19 cellular contexts compared by ENCODE assay signal in the genomic region with DNA sequence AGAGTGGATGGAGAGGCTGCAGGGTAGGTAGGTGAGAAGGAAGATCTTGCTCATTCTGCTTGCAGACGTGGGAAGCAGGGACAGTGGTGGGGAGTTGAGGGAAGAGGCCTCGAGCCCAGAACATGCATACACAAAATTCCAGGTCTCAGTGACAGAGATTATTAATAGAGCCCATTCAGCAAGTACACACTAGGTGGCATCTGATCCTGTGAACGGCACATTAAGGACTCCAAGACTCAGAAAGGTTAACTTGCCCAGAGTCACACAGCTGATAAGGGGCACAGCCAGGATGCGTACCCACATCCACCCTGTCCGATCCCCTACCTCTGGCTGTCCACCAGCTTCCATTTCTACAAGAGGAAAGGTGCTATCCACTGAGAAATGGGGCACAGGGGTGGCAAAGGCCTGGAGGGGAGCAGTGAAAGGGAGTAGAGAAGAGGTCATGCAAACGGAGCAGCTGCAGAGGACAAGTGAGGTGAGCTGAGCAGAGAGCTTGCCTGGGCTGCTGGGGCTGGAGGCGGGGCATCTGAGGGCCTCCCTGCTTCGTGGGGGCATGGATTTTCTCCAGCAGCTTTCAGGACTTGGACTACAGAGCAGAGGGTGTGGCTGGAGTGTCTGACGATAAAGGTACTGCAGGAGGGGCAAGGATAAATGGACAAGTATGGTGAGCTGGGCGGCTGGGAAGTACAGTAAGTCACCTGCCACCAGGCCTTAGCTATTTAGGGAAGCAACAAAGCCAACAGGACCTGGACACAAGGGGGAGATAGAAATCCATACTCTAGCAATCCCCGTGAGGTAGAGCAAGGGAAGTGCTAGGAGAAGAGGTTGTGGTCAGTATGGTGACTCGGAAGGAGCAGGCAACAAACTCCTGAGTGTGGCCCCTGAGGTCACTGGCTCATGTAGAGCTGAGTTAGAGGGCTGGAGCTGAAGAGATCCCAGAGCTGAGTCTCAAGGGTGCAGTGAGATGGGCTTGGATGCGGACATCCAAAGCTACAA. TPM values are rescaled to one million over a fixed set of nuclear protein-coding genes. Genes with fewer than 3 reads are reported as not detected.
DNase-seq lines count a peak whose midpoint lies in the region; ATAC-seq and TF ChIP-seq lines count a peak whose summit lies in the region.
"Had no signal": no experiment of that assay in that cellular context is flagged by ENCODE, and none has a peak within 500 bp of the region (broad histone marks: within the 10 kb centered on the region; RNA-seq: fewer than 3 reads in every experiment).

No MANE protein-coding gene starts in this region.

- TF ChIP-seq EP300 in ovary (IDR thresholded peaks at IDR 0.05): no peak

- TF ChIP-seq CTCF in RWPE2 (IDR thresholded peaks at IDR 0.05; ENCODE audit: poor library complexity, severe bottlenecking) (peak; percentile 6), ovary (IDR thresholded peaks at IDR 0.05) (no peak)

- no peak for TF ChIP-seq POLR2A in ovary (IDR thresholded peaks at IDR 0.05)

- peak overlapping the region in 2 of 3 donors; percentile 35 to 69 for H3K9ac ChIP-seq in skeletal muscle tissue (ENCODE audit: low read depth in 1 of 3, low read length in 3 of 3)
- H3K9ac ChIP-seq: parathyroid adenoma had no signal

- H3K4me3 ChIP-seq in RWPE2 (ENCODE audit: severe bottlenecking) (no peak overlapping the region), skeletal muscle tissue (ENCODE audit: low read length in 3 of 3) (no peak overlapping the region), ovary (no peak overlapping the region)
- H3K4me3 ChIP-seq: SJSA1 had no signal

- intact Hi-C loops in left cardiac atrium (cut with DNase I): no loop called here
- intact Hi-C loops in ovary (cut with DNase I): no loop called here

- H3K36me3 ChIP-seq in RWPE2 (ENCODE audit: low read depth) (peaks cover 5% of the 10 kb centered on the region; the same call in 1 of the 2 replicates), skeletal muscle tissue (ENCODE audit: control insufficient read depth in 3 of 3, insufficient read depth in 3 of 3, low read length in 3 of 3) (peaks cover 30 to 61% (median 58%) of the 10 kb centered on the region in 3 donors), ovary (no peaks in the 10 kb centered on the region)

- DNase-seq in DMS53 (lab: John Stamatoyannopoulos, UW): peak; percentile 27
- no peak for DNase-seq in DMS53 treated with DMSO at 0.1 percent for 48 hours (lab: John Stamatoyannopoulos, UW; ENCODE audit: unreplicated experiment)
- DNase-seq in RWPE2 (ENCODE audit: low spot score): no peak
- no peak for DNase-seq in left cardiac atrium
- DNase-seq in ovary: no peak
- no peak for DNase-seq in activated T-cell treated with anti-CD3 and anti-CD28 coated beads, Interleukin-2, amount 50 U/mL, for 1 hour
- no peak for DNase-seq in middle frontal gyrus (ENCODE audit: extremely low spot score, low spot score)
- DNase-seq: 8988T; activated CD4-positive, alpha-beta T cell treated with anti-CD3 and anti-CD28 coated beads for 36 hours; activated gamma-delta T cell treated with Interleukin-2 at 50 U/mL for 16 hours; DMS153; foreskin melanocyte; NCI-H1092; NCI-H510A had no signal

- WGBS in ovary, 3 donors: 67 to 71% (median 70%) methylated on average over 13 of the region's 13 CpGs

- peak overlapping the region; percentile 57 for H3K27ac ChIP-seq in RWPE2 (ENCODE audit: poor library complexity, severe bottlenecking)
- H3K27ac ChIP-seq in skeletal muscle tissue (ENCODE audit: low read depth, low read length): peak overlapping the region; percentile 26
- H3K27ac ChIP-seq in ovary: no peak overlapping the region
- H3K27ac ChIP-seq: parathyroid adenoma had no signal

- H3K9me3 ChIP-seq in RWPE2 (ENCODE audit: severe bottlenecking): no peaks in the 10 kb centered on the region
- no peaks in the 10 kb centered on the region for H3K9me3 ChIP-seq in skeletal muscle tissue (ENCODE audit: control insufficient read depth in 3 of 3, low read length in 3 of 3)
- no peaks in the 10 kb centered on the region for H3K9me3 ChIP-seq in ovary
- H3K9me3 ChIP-seq: SJSA1 had no signal

- H3K4me1 ChIP-seq in RWPE2 (ENCODE audit: insufficient read depth, poor library complexity, severe bottlenecking): peaks cover 16% of the 10 kb centered on the region
- H3K4me1 ChIP-seq in skeletal muscle tissue (ENCODE audit: control insufficient read depth in 3 of 3, insufficient read depth in 3 of 3, low read length in 3 of 3): peaks cover 3 to 24% (median 16%) of the 10 kb centered on the region in 3 donors
- no peaks in the 10 kb centered on the region for H3K4me1 ChIP-seq in ovary (ENCODE audit: insufficient read depth)
- H3K4me1 ChIP-seq: parathyroid adenoma had no signal

- H3K27me3 ChIP-seq in RWPE2 (ENCODE audit: insufficient read depth, poor library complexity, severe bottlenecking) (no peaks in the 10 kb centered on the region), skeletal muscle tissue (ENCODE audit: control insufficient read depth in 3 of 3, insufficient read depth in 3 of 3, low read length in 3 of 3) (no peaks in the 10 kb centered on the region), ovary (no peaks in the 10 kb centered on the region)
- H3K27me3 ChIP-seq: SJSA1 had no signal

- ATAC-seq in RWPE2 (ENCODE audit: low read depth): no peak
- peak; percentile 50 to 52 for ATAC-seq in left cardiac atrium
- ATAC-seq: activated CD4-positive, alpha-beta T cell treated with anti-CD3 and anti-CD28 coated beads for 36 hours had no signal

RNA-seq across cellular contexts. Expression of a gene that starts 11.2 kb away (rescaled TPM):
- total RNA-seq in left cardiac atrium: 10 to 100 TPM; 65.9 to 75.6 TPM
- total RNA-seq in skeletal muscle tissue: 11.5 TPM
- total RNA-seq in ovary: 100 to 1,000 TPM in 1 of 7 donors, 10 to 100 TPM in 6; 53.3 to 104 (median 76.1) TPM
- 100 to 1,000 TPM in 1 of 2 donors, 10 to 100 TPM in 1; 59.7 to 122 TPM for polyA plus RNA-seq in ovary

RNA-seq across cellular contexts. Expression of a gene that starts 46.9 kb away (rescaled TPM):
- 10 to 100 TPM; 20.0 to 23.6 TPM for total RNA-seq in left cardiac atrium
- total RNA-seq in skeletal muscle tissue: 8.4 TPM
- 10 to 100 TPM in 6 of 7 donors, 1 to 10 TPM in 1; 8.7 to 23.6 (median 17.5) TPM for total RNA-seq in ovary
- 10 to 100 TPM; 17.2 to 27.5 TPM for polyA plus RNA-seq in ovary

RNA-seq across cellular contexts. Expression of a gene that starts 55.9 kb away (rescaled TPM):
- total RNA-seq in left cardiac atrium (not detected), skeletal muscle tissue (not detected), ovary (not detected)
- polyA plus RNA-seq in ovary: not detected
- total RNA-seq: activated CD4-positive, alpha-beta T cell treated with anti-CD3 and anti-CD28 coated beads for 36 hours; kidney epithelial cell; SJSA1; subcutaneous adipose tissue had no signal

Comparison
In these comparisons a context has a peak if more than half of its experiments do, and no peak if none do; other contexts are left out.
1. H3K27ac ChIP-seq: peak in RWPE2 (single experiment) and skeletal muscle tissue (single experiment); none in ovary (0 of 2).